In genomic region chr19:5484398-5485285, GRCh38 we compare ENCODE assay signal across 17 cellular contexts. TPM values are rescaled to one million over a fixed set of nuclear protein-coding genes. Genes with fewer than 3 reads are reported as not detected.
DNase-seq lines count a peak whose midpoint lies in the region; ATAC-seq, FAIRE-seq and TF ChIP-seq lines count a peak whose summit lies in the region.
"Had no signal": no experiment of that assay in that cellular context is flagged by ENCODE, and none has a peak within 500 bp of the region (broad histone marks: within the 10 kb centered on the region; RNA-seq: fewer than 3 reads in every experiment).

No MANE protein-coding gene starts in this region.

- H3K27ac Mint-ChIP-seq in glutamatergic neuron (ENCODE audit: unreplicated experiment) = no peak overlapping the region
- no peak overlapping the region for H3K27ac Mint-ChIP-seq in effector memory CD8-positive, alpha-beta T cell
- H3K27ac Mint-ChIP-seq: HFFc6 had no signal

- H3K4me3 Mint-ChIP-seq in glutamatergic neuron (ENCODE audit: unreplicated experiment) = no peak overlapping the region
- no peak overlapping the region for H3K4me3 Mint-ChIP-seq in effector memory CD8-positive, alpha-beta T cell
- H3K4me3 Mint-ChIP-seq: HFFc6 had no signal

- ATAC-seq in effector memory CD8-positive, alpha-beta T cell (replicated peaks) = no peak
- ATAC-seq in GM21360 (IDR thresholded peaks at IDR 0.05; ENCODE audit: unreplicated experiment) = no peak
- ATAC-seq: left lung had no signal

- H3K9me3 Mint-ChIP-seq in glutamatergic neuron (ENCODE audit: unreplicated experiment) = peaks cover 2% of the 10 kb centered on the region
- H3K9me3 Mint-ChIP-seq in effector memory CD8-positive, alpha-beta T cell = peaks cover 0 to 2% of the 10 kb centered on the region in 2 donors

- H3K4me1 Mint-ChIP-seq in glutamatergic neuron (ENCODE audit: low read depth, unreplicated experiment) = peaks cover 7% of the 10 kb centered on the region
- H3K4me1 Mint-ChIP-seq in effector memory CD8-positive, alpha-beta T cell (ENCODE audit: low read depth in 2 of 2) = no peaks in the 10 kb centered on the region

- FAIRE-seq in urothelium cell line (lab: Jason Lieb, UNC) = no peak

- DNase-seq in NCI-H82 (lab: John Stamatoyannopoulos, UW) (peak; percentile 17), NCI-H82 treated with DMSO at 0.1 percent for 48 hours (lab: John Stamatoyannopoulos, UW; ENCODE audit: unreplicated experiment) (no peak), NCI-H69 (lab: John Stamatoyannopoulos, UW) (peak; percentile 93), glutamatergic neuron (peak; percentile 66), urothelium cell line (ENCODE audit: low spot score) (peak; percentile 50)
- DNase-seq in effector memory CD8-positive, alpha-beta T cell = no peak
- no peak for DNase-seq in activated CD4-positive, CD25-positive, alpha-beta regulatory T cell (lab: John Stamatoyannopoulos, UW)
- DNase-seq: adrenal gland; DMS153; effector memory CD4-positive, alpha-beta T cell; HFFc6; left lung; NCI-H524 treated with DMSO at 0.1 percent for 48 hours; SHP77 treated with DMSO at 0.1 percent for 48 hours; stimulated activated CD4-positive, alpha-beta T cell treated with anti-CD3 and anti-CD28 coated beads, Interleukin-15, amount 100 ng/mL, for 24 hours; uterus had no signal

- H3K27me3 Mint-ChIP-seq in glutamatergic neuron (ENCODE audit: unreplicated experiment) = peaks cover 4% of the 10 kb centered on the region
- peaks cover 28 to 74% of the 10 kb centered on the region in 2 donors for H3K27me3 Mint-ChIP-seq in effector memory CD8-positive, alpha-beta T cell

- H3K36me3 Mint-ChIP-seq in glutamatergic neuron (ENCODE audit: unreplicated experiment) = peaks cover 10% of the 10 kb centered on the region
- no peaks in the 10 kb centered on the region for H3K36me3 Mint-ChIP-seq in effector memory CD8-positive, alpha-beta T cell (ENCODE audit: insufficient read depth)

- TF ChIP-seq CTCF in glutamatergic neuron (IDR thresholded peaks at IDR 0.05; ENCODE audit: partially characterized antibody, unreplicated experiment) = no peak

RNA-seq across cellular contexts. Expression of gene ZNRF4, which starts 29.4 kb away (rescaled TPM):
- not detected for total RNA-seq in glutamatergic neuron (ENCODE audit: unreplicated experiment)
- total RNA-seq: adrenal gland, HFFc6, left lung, uterus had no signal

Comparison
In these comparisons a context has a peak if more than half of its experiments do, and no peak if none do; other contexts are left out.
1. DNase-seq: peak in NCI-H82 (single experiment), NCI-H69 (single experiment), glutamatergic neuron (single experiment) and urothelium cell line (single experiment); none in NCI-H82 treated with DMSO at 0.1 percent for 48 hours (single experiment), effector memory CD8-positive, alpha-beta T cell (0 of 3) and activated CD4-positive, CD25-positive, alpha-beta regulatory T cell (0 of 4).